Comparison of ENCODE assay signal across 6 cellular contexts in genomic region chr17:4938670-4939553, GRCh38. TPM values are rescaled to one million over a fixed set of nuclear protein-coding genes. Genes with fewer than 3 reads are reported as not detected.
DNase-seq lines count a peak whose midpoint lies in the region; ATAC-seq and TF ChIP-seq lines count a peak whose summit lies in the region.

No MANE protein-coding gene starts in this region.

- peaks cover 39 to 52% of the 10 kb centered on the region in 2 donors for H3K36me3 Mint-ChIP-seq in activated naive CD4-positive, alpha-beta T cell treated with anti-CD3 and anti-CD28 coated beads, Interleukin-2, amount 50 U/mL, for 72 hours

- TF ChIP-seq CTCF in GM13977 (IDR thresholded peaks at IDR 0.05; ENCODE audit: extremely low read depth, insufficient read depth, missing control alignments), result no peak

- H3K9me3 ChIP-seq in mesodermal cell (ENCODE audit: control insufficient read depth, low read length), result no peaks in the 10 kb centered on the region

- WGBS in mesodermal cell (ENCODE audit: insufficient coverage in 2 of 2), 2 experiments, result 67 to 76% methylated on average over 19 of the region's 19 CpGs

- in situ Hi-C loops in GM13977 (cut with MboI; ENCODE audit: low pct_unique_long_range_greater_than_20kb, low sequenced_read_pairs, unreplicated experiment), result no loop called here

- peak overlapping the region; percentile 93 to 98 for H3K27ac Mint-ChIP-seq in activated naive CD4-positive, alpha-beta T cell treated with anti-CD3 and anti-CD28 coated beads, Interleukin-2, amount 50 U/mL, for 72 hours

- H3K4me1 ChIP-seq in mesodermal cell (ENCODE audit: control insufficient read depth, insufficient read depth, low read length, poor library complexity, severe bottlenecking), result peaks cover 29% of the 10 kb centered on the region

- ATAC-seq in activated naive CD4-positive, alpha-beta T cell treated with anti-CD3 and anti-CD28 coated beads, Interleukin-2, amount 50 U/mL, for 72 hours, result no peak
- ATAC-seq in HG03025 (IDR thresholded peaks at IDR 0.05; ENCODE audit: low FRiP score, unreplicated experiment), result no peak

- no peaks in the 10 kb centered on the region for H3K9me3 Mint-ChIP-seq in activated naive CD4-positive, alpha-beta T cell treated with anti-CD3 and anti-CD28 coated beads, Interleukin-2, amount 50 U/mL, for 72 hours

- peak overlapping the region; percentile 93 for H3K27ac ChIP-seq in mesodermal cell (ENCODE audit: low read depth, low read length, severe bottlenecking)

- peak; percentile 45 for DNase-seq in GM13977 (ENCODE audit: low spot score)
- no peak for DNase-seq in activated naive CD4-positive, alpha-beta T cell treated with anti-CD3 and anti-CD28 coated beads, Interleukin-2, amount 50 U/mL, for 72 hours (ENCODE audit: low spot score in 2 of 2)
- DNase-seq in HT-29 (ENCODE audit: low spot score), result no peak
- DNase-seq in ureter (ENCODE audit: low spot score), result no peak

- H3K36me3 ChIP-seq in mesodermal cell (ENCODE audit: control insufficient read depth, insufficient read depth, low read length), result peaks cover 57% of the 10 kb centered on the region

- peak overlapping the region; percentile 81 for H3K4me3 ChIP-seq in mesodermal cell (ENCODE audit: extremely low read depth, insufficient read depth, low read length, poor library complexity, severe bottlenecking)

RNA-seq across cellular contexts. Expression of gene SLC25A11, which starts 0.9 kb away (rescaled TPM):
- 10 to 100 TPM; 69.4 to 89.1 TPM for total RNA-seq in activated naive CD4-positive, alpha-beta T cell treated with anti-CD3 and anti-CD28 coated beads, Interleukin-2, amount 50 U/mL, for 72 hours
- 52.8 TPM for polyA plus RNA-seq in mesodermal cell (2013, experiment 1 of 2)
- 49.4 TPM for polyA plus RNA-seq in mesodermal cell (2013, experiment 2 of 2)
- total RNA-seq in HT-29 (2014; rRNA removed; shearing (Covaris generic)), result 58.8 and 83.6 TPM in 2 replicates
- 62.0 TPM for total RNA-seq in ureter

RNA-seq across cellular contexts. Expression of gene RNF167, which starts 1.2 kb away (rescaled TPM):
- 100 to 1,000 TPM; 188 to 241 TPM for total RNA-seq in activated naive CD4-positive, alpha-beta T cell treated with anti-CD3 and anti-CD28 coated beads, Interleukin-2, amount 50 U/mL, for 72 hours
- 89.9 TPM for polyA plus RNA-seq in mesodermal cell (2013, experiment 1 of 2)
- polyA plus RNA-seq in mesodermal cell (2013, experiment 2 of 2), result 77.0 TPM
- total RNA-seq in HT-29 (2014; rRNA removed; shearing (Covaris generic)), result 51.1 and 62.9 TPM in 2 replicates
- 129 TPM for total RNA-seq in ureter

RNA-seq across cellular contexts. Expression of gene GP1BA, which starts 6.8 kb away (rescaled TPM):
- not detected for total RNA-seq in activated naive CD4-positive, alpha-beta T cell treated with anti-CD3 and anti-CD28 coated beads, Interleukin-2, amount 50 U/mL, for 72 hours
- polyA plus RNA-seq in mesodermal cell (2013, experiment 1 of 2), result 0.26 TPM
- polyA plus RNA-seq in mesodermal cell (2013, experiment 2 of 2), result 0.15 TPM
- not detected in 2 replicates for total RNA-seq in HT-29 (2014; rRNA removed; shearing (Covaris generic))
- total RNA-seq in ureter, result not detected

RNA-seq across cellular contexts. Expression of gene PFN1, which starts 9.4 kb away (rescaled TPM):
- 1,000 to 10,000 TPM; 1,929 to 1,966 TPM for total RNA-seq in activated naive CD4-positive, alpha-beta T cell treated with anti-CD3 and anti-CD28 coated beads, Interleukin-2, amount 50 U/mL, for 72 hours
- 1,660 TPM for polyA plus RNA-seq in mesodermal cell (2013, experiment 1 of 2)
- polyA plus RNA-seq in mesodermal cell (2013, experiment 2 of 2), result 1,258 TPM
- 2,317 and 2,656 TPM in 2 replicates for total RNA-seq in HT-29 (2014; rRNA removed; shearing (Covaris generic))
- 598 TPM for total RNA-seq in ureter

RNA-seq across cellular contexts. Expression of gene ENO3, which starts 12.0 kb away (rescaled TPM):
- total RNA-seq in activated naive CD4-positive, alpha-beta T cell treated with anti-CD3 and anti-CD28 coated beads, Interleukin-2, amount 50 U/mL, for 72 hours, result 10 to 100 TPM; 32.1 to 47.9 TPM
- 28.8 TPM for polyA plus RNA-seq in mesodermal cell (2013, experiment 1 of 2)
- 26.2 TPM for polyA plus RNA-seq in mesodermal cell (2013, experiment 2 of 2)
- total RNA-seq in HT-29 (2014; rRNA removed; shearing (Covaris generic)), result 2.8 and 4.7 TPM in 2 replicates
- total RNA-seq in ureter, result 6.2 TPM
